ENCODE assay signal across 1 cellular context in genomic region chr5:69220833-69221232, GRCh38.
A peak's percentile ranks its signal among the peaks of the same experiment; 100 is the strongest.
TF ChIP-seq lines count a peak whose summit lies in the region.
"Not testable (repeated sequence)": the region's sequence is repeated elsewhere in the genome, so short reads cannot be mapped to it uniquely, and the experiment has no call there.

No MANE protein-coding gene starts in this region.

TF ChIP-seq in HepG2, 621 proteins besides CTCF, POLR2A, EP300 and RAD21:
- TF ChIP-seq GABPA (IDR thresholded peaks at IDR 0.05; ENCODE audit: low read depth, low read length); SOX13 (IDR thresholded peaks at IDR 0.05); FOXP1 (IDR thresholded peaks at IDR 0.05); SOX6 (IDR thresholded peaks at IDR 0.05): not testable (repeated sequence)
- peak; percentile 22; the same call in 1 of the 2 replicates for TF ChIP-seq GABPA (CRISPR knock-in tag; IDR thresholded peaks at IDR 0.05; ENCODE audit: low read depth)
- 0 out of 2 replicates have a peak, but pooled peaks have one; percentile 43 for TF ChIP-seq FOXK1 (CRISPR knock-in tag; IDR thresholded peaks at IDR 0.05; ENCODE audit: borderline replicate concordance, low read depth)
- TF ChIP-seq FOXP4 (CRISPR knock-in tag; IDR thresholded peaks at IDR 0.05), result 0 out of 2 replicates have a peak, but pooled peaks have one; percentile 17
- peak; percentile 42; the same call in 1 of the 2 replicates for TF ChIP-seq RARA (CRISPR knock-in tag; IDR thresholded peaks at IDR 0.05)
- peak; percentile 42 for TF ChIP-seq GATAD2A (CRISPR knock-in tag; IDR thresholded peaks at IDR 0.05)
- 0 out of 2 replicates have a peak, but pooled peaks have one; percentile 14 for TF ChIP-seq PAXIP1 (CRISPR knock-in tag; conservative IDR thresholded peaks at IDR 0.05)
- TF ChIP-seq ZFY (CRISPR knock-in tag; IDR thresholded peaks at IDR 0.05), result 0 out of 2 replicates have a peak, but pooled peaks have one; percentile 18
- peak; percentile 14; the same call in 1 of the 2 replicates for TF ChIP-seq SALL1 (CRISPR knock-in tag; IDR thresholded peaks at IDR 0.05)
- 0 out of 2 replicates have a peak, but pooled peaks have one; percentile 50 for TF ChIP-seq MLX (CRISPR knock-in tag; IDR thresholded peaks at IDR 0.05)
- peak; percentile 38; the same call in 1 of the 2 replicates for TF ChIP-seq ARID4A (CRISPR knock-in tag; IDR thresholded peaks at IDR 0.05; ENCODE audit: borderline replicate concordance)
- peak in 1 of 2 experiments; percentile 15; a peak in 1 of 4 replicates for TF ChIP-seq SOX13 (CRISPR knock-in tag; conservative IDR thresholded peaks at IDR 0.05 in 1 of 2, IDR thresholded peaks at IDR 0.05 in 1 of 2)
- TF ChIP-seq ZNF687 (CRISPR knock-in tag; IDR thresholded peaks at IDR 0.05), result peak; percentile 5; the same call in 1 of the 2 replicates
- TF ChIP-seq FOXP1 (CRISPR knock-in tag; IDR thresholded peaks at IDR 0.05), result peak; percentile 18; the same call in 1 of the 2 replicates
- peak; percentile 67 for TF ChIP-seq SOX6 (CRISPR knock-in tag; IDR thresholded peaks at IDR 0.05)
- peak; percentile 31; the same call in 1 of the 2 replicates for TF ChIP-seq FOXA3 (CRISPR knock-in tag; IDR thresholded peaks at IDR 0.05)
- TF ChIP-seq ARID5B (CRISPR knock-in tag; IDR thresholded peaks at IDR 0.05), result peak; percentile 68; the same call in 1 of the 2 replicates
- TF ChIP-seq ZNF362 (CRISPR knock-in tag; IDR thresholded peaks at IDR 0.05; ENCODE audit: borderline replicate concordance), result peak; percentile 60; the same call in 1 of the 2 replicates
- peak; percentile 17; the same call in 1 of the 2 replicates for TF ChIP-seq SAP130 (CRISPR knock-in tag; IDR thresholded peaks at IDR 0.05; ENCODE audit: low read depth)
- peak; percentile 86 for TF ChIP-seq BCL6 (CRISPR knock-in tag; IDR thresholded peaks at IDR 0.05)
